ENCODE assay signal across 8 cellular contexts in the genomic region with DNA sequence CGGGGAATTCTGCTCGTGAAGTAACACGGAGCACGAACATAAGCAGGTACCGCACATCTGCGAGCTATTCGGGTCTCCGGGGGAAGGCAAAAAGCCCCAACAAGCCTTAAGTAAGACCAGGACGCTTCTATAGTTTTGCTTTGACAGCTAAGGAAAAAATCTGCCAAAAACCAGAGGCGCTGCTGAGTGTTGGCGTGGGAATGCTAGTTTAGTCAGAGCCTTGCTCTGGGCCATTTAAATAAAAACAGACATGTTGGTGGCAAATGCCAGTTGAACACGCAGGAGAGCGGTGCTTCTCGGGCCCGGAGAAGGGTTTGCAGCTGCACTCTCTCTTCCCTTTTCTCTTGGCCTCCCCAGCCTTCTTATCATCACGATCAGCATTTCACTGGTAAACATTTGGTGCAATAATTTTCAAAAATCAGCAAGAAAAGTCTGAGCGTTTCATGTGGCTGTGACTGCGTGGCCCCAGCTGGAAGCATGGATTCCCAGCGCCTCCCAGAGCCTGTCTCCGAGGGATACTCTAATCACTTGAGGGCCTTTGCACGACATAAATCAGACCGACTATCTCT. TPM values are rescaled to one million over a fixed set of nuclear protein-coding genes. Genes with fewer than 3 reads are reported as not detected.
DNase-seq lines count a peak whose midpoint lies in the region; ATAC-seq and TF ChIP-seq lines count a peak whose summit lies in the region.

No MANE protein-coding gene starts in this region.

- H3K27ac ChIP-seq in left lung (peak overlapping the region; percentile 69 to 77), body of pancreas (peak overlapping the region in 1 of 4 donors; percentile 51)

- H3K27me3 ChIP-seq in left lung = no peaks in the 10 kb centered on the region
- H3K27me3 ChIP-seq in body of pancreas = no peaks in the 10 kb centered on the region

- no peaks in the 10 kb centered on the region for H3K9me3 Mint-ChIP-seq in stimulated activated naive CD8-positive, alpha-beta T cell treated with anti-CD3 and anti-CD28 coated beads, Interleukin-15, amount 100 ng/mL, for 72 hours

- peak overlapping the region in 1 of 2 donors; percentile 8 for H3K4me3 Mint-ChIP-seq in stimulated activated naive CD8-positive, alpha-beta T cell treated with anti-CD3 and anti-CD28 coated beads, Interleukin-15, amount 100 ng/mL, for 72 hours

- H3K36me3 ChIP-seq in left lung = no peaks in the 10 kb centered on the region
- H3K36me3 ChIP-seq in body of pancreas (replicated peaks in 1 of 2; ENCODE audit: insufficient read depth in 1 of 2, low read depth in 2 of 2) = no peaks in the 10 kb centered on the region

- no peak for TF ChIP-seq POLR2A in body of pancreas (IDR thresholded peaks at IDR 0.05)

- H3K4me3 ChIP-seq in left lung (no peak overlapping the region), body of pancreas (no peak overlapping the region)

- no peak for DNase-seq in stimulated activated naive CD8-positive, alpha-beta T cell treated with anti-CD3 and anti-CD28 coated beads, Interleukin-15, Interleukin-2, amounts not matched to agents 100 U/mL and 50 U/mL, for 24 hours
- DNase-seq in stimulated activated naive CD8-positive, alpha-beta T cell treated with anti-CD3 and anti-CD28 coated beads, Interleukin-15, amount 100 ng/mL, for 72 hours = no peak
- peak; percentile 67 for DNase-seq in amniotic stem cell (lab: John Stamatoyannopoulos, UW)
- DNase-seq in left lung = no peak
- no peak for DNase-seq in body of pancreas
- DNase-seq in COLO668 (lab: John Stamatoyannopoulos, UW; ENCODE audit: unreplicated experiment) = no peak
- no peak for DNase-seq in NCI-H446 treated with DMSO at 0.1 percent for 48 hours (lab: John Stamatoyannopoulos, UW)

- H3K27me3 Mint-ChIP-seq in stimulated activated naive CD8-positive, alpha-beta T cell treated with anti-CD3 and anti-CD28 coated beads, Interleukin-15, amount 100 ng/mL, for 72 hours = no peaks in the 10 kb centered on the region

- H3K4me1 ChIP-seq in left lung = peaks cover 28 to 67% of the 10 kb centered on the region in 2 donors
- peaks cover 39% of the 10 kb centered on the region for H3K4me1 ChIP-seq in body of pancreas

- H3K9me3 ChIP-seq in left lung = no peaks in the 10 kb centered on the region
- H3K9me3 ChIP-seq in body of pancreas = no peaks in the 10 kb centered on the region

- peak; percentile 38 for ATAC-seq in stimulated activated naive CD8-positive, alpha-beta T cell treated with anti-CD3 and anti-CD28 coated beads, Interleukin-15, Interleukin-2, amounts not matched to agents 100 U/mL and 50 U/mL, for 24 hours
- no peak for ATAC-seq in stimulated activated naive CD8-positive, alpha-beta T cell treated with anti-CD3 and anti-CD28 coated beads, Interleukin-15, amount 100 ng/mL, for 72 hours
- no peak for ATAC-seq in left lung
- no peak for ATAC-seq in body of pancreas
- ATAC-seq in GM19467 (IDR thresholded peaks at IDR 0.05; ENCODE audit: unreplicated experiment) = no peak

- intact Hi-C loops in left lung (cut with DNase I) (no loop called here), body of pancreas (cut with DNase I) (no loop called here)

- no peak for TF ChIP-seq CTCF in left lung (IDR thresholded peaks at IDR 0.05)
- TF ChIP-seq CTCF in body of pancreas (IDR thresholded peaks at IDR 0.05) = no peak

- H3K4me1 Mint-ChIP-seq in stimulated activated naive CD8-positive, alpha-beta T cell treated with anti-CD3 and anti-CD28 coated beads, Interleukin-15, amount 100 ng/mL, for 72 hours = peaks cover 44% of the 10 kb centered on the region

- WGBS in body of pancreas, 2 donors = 70 to 76% methylated on average over 21 to 22 of the region's 22 CpGs

- peak overlapping the region in 1 of 2 donors; percentile 21 for H3K27ac Mint-ChIP-seq in stimulated activated naive CD8-positive, alpha-beta T cell treated with anti-CD3 and anti-CD28 coated beads, Interleukin-15, amount 100 ng/mL, for 72 hours

RNA-seq across cellular contexts. Expression of a gene that starts 6.4 kb away (rescaled TPM):
- total RNA-seq in left lung (100 to 1,000 TPM in 1 of 2 donors, 10 to 100 TPM in 1; 65.1 to 102 TPM), body of pancreas (10 to 100 TPM; 29.6 to 65.3 TPM)
